ENCODE assay signal across 19 cellular contexts in genomic region chr11:1197886-1198765, GRCh38. TPM values are rescaled to one million over a fixed set of nuclear protein-coding genes. Genes with fewer than 3 reads are reported as not detected.
A peak's percentile ranks its signal among the peaks of the same experiment; 100 is the strongest.
DNase-seq lines count a peak whose midpoint lies in the region; ATAC-seq and TF ChIP-seq lines count a peak whose summit lies in the region.
"Had no signal": no experiment of that assay in that cellular context is flagged by ENCODE, and none has a peak within 500 bp of the region (broad histone marks: within the 10 kb centered on the region; RNA-seq: fewer than 3 reads in every experiment).

No MANE protein-coding gene starts in this region.

- H3K27me3 Mint-ChIP-seq in activated naive CD4-positive, alpha-beta T cell treated with anti-CD3 and anti-CD28 coated beads, Interleukin-2, amount 10 ng/mL, durations not matched to agents 7 days and 5 days = no peaks in the 10 kb centered on the region
- no peaks in the 10 kb centered on the region for H3K27me3 Mint-ChIP-seq in type B pancreatic cell

- WGBS in body of pancreas, 2 donors = 53 to 60% methylated on average over 1 to 26 of the region's 39 CpGs

- no peaks in the 10 kb centered on the region for H3K36me3 Mint-ChIP-seq in activated naive CD4-positive, alpha-beta T cell treated with anti-CD3 and anti-CD28 coated beads, Interleukin-2, amount 10 ng/mL, durations not matched to agents 7 days and 5 days
- no peaks in the 10 kb centered on the region for H3K36me3 Mint-ChIP-seq in type B pancreatic cell

- H3K9me3 ChIP-seq in body of pancreas (no peaks in the 10 kb centered on the region), lower lobe of right lung (no peaks in the 10 kb centered on the region)
- H3K9me3 ChIP-seq: testis had no signal

- no peak for TF ChIP-seq CTCF in body of pancreas (IDR thresholded peaks at IDR 0.05)
- TF ChIP-seq CTCF in lower lobe of right lung (IDR thresholded peaks at IDR 0.05) = no peak
- TF ChIP-seq CTCF in type B pancreatic cell (conservative IDR thresholded peaks at IDR 0.05) = peak; percentile 40

- H3K36me3 ChIP-seq in body of pancreas (replicated peaks in 1 of 2; ENCODE audit: insufficient read depth in 1 of 2, low read depth in 2 of 2) (no peaks in the 10 kb centered on the region), lower lobe of right lung (no peaks in the 10 kb centered on the region)

- H3K4me1 Mint-ChIP-seq in activated naive CD4-positive, alpha-beta T cell treated with anti-CD3 and anti-CD28 coated beads, Interleukin-2, amount 10 ng/mL, durations not matched to agents 7 days and 5 days = no peaks in the 10 kb centered on the region
- no peaks in the 10 kb centered on the region for H3K4me1 Mint-ChIP-seq in type B pancreatic cell (ENCODE audit: unreplicated experiment)

- no peak overlapping the region for H3K4me3 Mint-ChIP-seq in activated naive CD4-positive, alpha-beta T cell treated with anti-CD3 and anti-CD28 coated beads, Interleukin-2, amount 10 ng/mL, durations not matched to agents 7 days and 5 days
- no peak overlapping the region for H3K4me3 Mint-ChIP-seq in type B pancreatic cell
- H3K4me3 Mint-ChIP-seq: T-helper 1 cell treated with Interleukin-12 subunit alpha and Interleukin-12 subunit beta and Interleukin-4 antibody, amounts not matched to agents 30 μg/mL and 1 μg/mL, for 36 hours had no signal

- peak; percentile 17 for DNase-seq in activated naive CD4-positive, alpha-beta T cell treated with anti-CD3 and anti-CD28 coated beads, Interleukin-2, amount 10 ng/mL, durations not matched to agents 7 days and 5 days
- no peak for DNase-seq in activated naive CD4-positive, alpha-beta T cell treated with anti-CD3 and anti-CD28 coated beads, Interleukin-2, amount 50 U/mL, for 16 hours
- DNase-seq in body of pancreas = peak in 3 of 4 donors; percentile 2 to 9 (median 9)
- peak; percentile 43 for DNase-seq in lower lobe of right lung
- peak; percentile 68 for DNase-seq in type B pancreatic cell (ENCODE audit: extremely low spot score, unreplicated experiment)
- no peak for DNase-seq in globus pallidus (ENCODE audit: low spot score)
- DNase-seq: activated CD4-positive, alpha-beta T cell treated with anti-CD3 and anti-CD28 coated beads for 48 hours; amniotic stem cell; COR-L47; GDM1; NCI-H2107; stimulated activated CD4-positive, alpha-beta T cell treated with anti-CD3 and anti-CD28 coated beads, Interleukin-1b, Interleukin-23, amount 100 ng/mL, for 48 hours; testis had no signal

- no peak overlapping the region for H3K27ac Mint-ChIP-seq in activated naive CD4-positive, alpha-beta T cell treated with anti-CD3 and anti-CD28 coated beads, Interleukin-2, amount 10 ng/mL, durations not matched to agents 7 days and 5 days
- no peak overlapping the region for H3K27ac Mint-ChIP-seq in type B pancreatic cell
- H3K27ac Mint-ChIP-seq: T-helper 1 cell treated with Interleukin-12 subunit alpha and Interleukin-12 subunit beta and Interleukin-4 antibody, amounts not matched to agents 30 μg/mL and 1 μg/mL, for 36 hours had no signal

- no peaks in the 10 kb centered on the region for H3K9me3 Mint-ChIP-seq in activated naive CD4-positive, alpha-beta T cell treated with anti-CD3 and anti-CD28 coated beads, Interleukin-2, amount 10 ng/mL, durations not matched to agents 7 days and 5 days
- no peaks in the 10 kb centered on the region for H3K9me3 Mint-ChIP-seq in type B pancreatic cell
- H3K9me3 Mint-ChIP-seq: T-helper 1 cell treated with Interleukin-12 subunit alpha and Interleukin-12 subunit beta and Interleukin-4 antibody, amounts not matched to agents 30 μg/mL and 1 μg/mL, for 36 hours had no signal

- CTCF ChIA-PET in activated naive CD4-positive, alpha-beta T cell treated with anti-CD3 and anti-CD28 coated beads, Interleukin-2, amount 10 ng/mL, durations not matched to agents 7 days and 5 days (lab: Charles Lee) = no interaction called here

- H3K4me3 ChIP-seq in body of pancreas = no peak overlapping the region
- no peak overlapping the region for H3K4me3 ChIP-seq in lower lobe of right lung
- H3K4me3 ChIP-seq: testis had no signal

- no peak for TF ChIP-seq POLR2A in body of pancreas (IDR thresholded peaks at IDR 0.05)

- H3K27ac ChIP-seq in body of pancreas (no peak overlapping the region), lower lobe of right lung (no peak overlapping the region)
- H3K27ac ChIP-seq: epithelial cell of prostate, RWPE1, testis had no signal

- intact Hi-C loops in body of pancreas (cut with DNase I) (no loop called here), lower lobe of right lung (cut with DNase I) (no loop called here)

- ATAC-seq in body of pancreas (no peak), lower lobe of right lung (no peak), GM21786 (IDR thresholded peaks at IDR 0.05; ENCODE audit: unreplicated experiment) (no peak), HG02981 (IDR thresholded peaks at IDR 0.05; ENCODE audit: unreplicated experiment) (no peak)

- peaks cover 3% of the 10 kb centered on the region for H3K4me1 ChIP-seq in body of pancreas
- H3K4me1 ChIP-seq in lower lobe of right lung = no peaks in the 10 kb centered on the region
- H3K4me1 ChIP-seq: testis had no signal

- H3K27me3 ChIP-seq in body of pancreas (peaks cover 0 to 21% of the 10 kb centered on the region in 2 donors), lower lobe of right lung (ENCODE audit: low read depth) (peaks cover 56% of the 10 kb centered on the region)
- H3K27me3 ChIP-seq: testis had no signal

RNA-seq across cellular contexts. Expression of gene MUC5B, which starts 24.7 kb away (rescaled TPM):
- total RNA-seq in body of pancreas (10 to 100 TPM in 1 of 2 donors, 1 to 10 TPM in 1; 4.6 to 11.4 TPM), lower lobe of right lung (57.5 TPM), type B pancreatic cell (ENCODE audit: low replicate concordance) (0.48 and 2.0 TPM in 2 replicates)
- total RNA-seq: pulmonary artery endothelial cell had no signal

RNA-seq across cellular contexts. Expression of gene MUC5AC, which starts 40.4 kb away (rescaled TPM):
- 1 to 10 TPM in 1 of 2 donors, under 1 TPM in 1; under 0.01 to 1.8 TPM for total RNA-seq in body of pancreas
- total RNA-seq in lower lobe of right lung = 0.35 TPM
- total RNA-seq in type B pancreatic cell (ENCODE audit: low replicate concordance) = 0.10 and 1.4 TPM in 2 replicates
- total RNA-seq: pulmonary artery endothelial cell had no signal

Comparison
In these comparisons a context has a peak if more than half of its experiments do, and no peak if none do; other contexts are left out.
1. DNase-seq: peak in activated naive CD4-positive, alpha-beta T cell treated with anti-CD3 and anti-CD28 coated beads, Interleukin-2, amount 10 ng/mL, durations not matched to agents 7 days and 5 days (single experiment), body of pancreas (3 of 4), lower lobe of right lung (single experiment) and type B pancreatic cell (single experiment); none in activated naive CD4-positive, alpha-beta T cell treated with anti-CD3 and anti-CD28 coated beads, Interleukin-2, amount 50 U/mL, for 16 hours (single experiment) and globus pallidus (single experiment).